ENCODE assay signal across 14 cellular contexts in the genomic region with DNA sequence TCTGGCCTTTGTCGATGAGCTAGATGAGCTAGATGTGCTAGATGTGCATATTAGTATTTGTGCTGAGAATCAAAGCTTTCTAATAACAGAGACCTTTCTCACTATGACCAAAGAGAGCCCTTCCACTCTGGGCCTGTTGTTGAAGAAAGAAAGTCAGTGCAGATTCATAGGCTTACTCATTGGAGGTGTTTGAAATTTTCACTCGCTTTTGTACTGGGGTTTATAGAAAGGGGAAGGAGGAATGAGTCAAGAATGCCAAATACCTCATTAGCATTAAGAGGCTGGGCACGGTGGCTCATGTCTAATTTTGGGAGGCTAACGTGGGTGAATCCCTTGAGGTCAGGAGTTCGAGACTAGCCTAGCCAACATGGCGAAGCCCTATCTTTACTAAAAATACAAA.
DNase-seq lines count a peak whose midpoint lies in the region; ATAC-seq and TF ChIP-seq lines count a peak whose summit lies in the region.
"Had no signal": no experiment of that assay in that cellular context is flagged by ENCODE, and none has a peak within 500 bp of the region (broad histone marks: within the 10 kb centered on the region; RNA-seq: fewer than 3 reads in every experiment).

No MANE protein-coding gene starts in this region.

- BruUV-seq in PC-3 (replicated peaks; lab: Mats Ljungman, UMichigan), result no TSS peak

- no peak overlapping the region for H3K4me2 ChIP-seq in PC-3 (ENCODE audit: low read length)

- TF ChIP-seq POLR2A in sigmoid colon (IDR thresholded peaks at IDR 0.05), result no peak

- no peaks in the 10 kb centered on the region for H3K27me3 ChIP-seq in esophagus (ENCODE audit: control insufficient read depth in 1 of 2, insufficient read depth in 2 of 2, low read length in 2 of 2)
- H3K27me3 ChIP-seq in sigmoid colon, result no peaks in the 10 kb centered on the region
- H3K27me3 ChIP-seq in PC-3 (ENCODE audit: low read length), result no peaks in the 10 kb centered on the region
- H3K27me3 ChIP-seq: BLaER1 treated with 17β-estradiol and CSF1 and Interleukin-3, amounts not matched to agents 10 nM and 100 nM; left lung had no signal

- TF ChIP-seq CTCF in C4-2B (conservative IDR thresholded peaks at IDR 0.05) (no peak), sigmoid colon (IDR thresholded peaks at IDR 0.05) (no peak), PC-3 (conservative IDR thresholded peaks at IDR 0.05; ENCODE audit: low read depth, low read length) (no peak)

- POLR2A ChIA-PET in PC-3 (lab: Charles Lee; ENCODE audit: unreplicated experiment), result interaction anchor here (0.6 kb wide), 1 partner anchor 34 kb away, joined by 3 read pairs; no protein-coding TSS in a partner anchor

- peak; percentile 7 for DNase-seq in HCEC 1CT
- DNase-seq in sigmoid colon, result no peak
- no peak for DNase-seq in NK-92 (lab: John Stamatoyannopoulos, UW; ENCODE audit: unreplicated experiment)
- DNase-seq in amygdala (lab: John Stamatoyannopoulos, UW), result no peak
- DNase-seq in PC-3, result no peak
- DNase-seq: activated T-cell treated with anti-CD3 and anti-CD28 coated beads, Interleukin-2, amount 50 U/mL, for 48 hours; DMS79; left lung; MM.1S; naive thymus-derived CD8-positive, alpha-beta T cell; RPMI8226 had no signal

- H3K4me1 ChIP-seq in esophagus (ENCODE audit: control insufficient read depth in 2 of 2, insufficient read depth in 2 of 2, low read length in 1 of 2) (peaks cover 3 to 5% of the 10 kb centered on the region in 2 donors), sigmoid colon (peaks cover 0 to 45% (median 31%) of the 10 kb centered on the region in 4 donors), PC-3 (ENCODE audit: insufficient read depth, low read length) (no peaks in the 10 kb centered on the region)

- H4K20me1 ChIP-seq in PC-3 (ENCODE audit: low read length), result no peaks in the 10 kb centered on the region
- H4K20me1 ChIP-seq: BLaER1 treated with 17β-estradiol and CSF1 and Interleukin-3, amounts not matched to agents 10 nM and 100 nM had no signal

- TF ChIP-seq EP300 in sigmoid colon (IDR thresholded peaks at IDR 0.05), result no peak

- no peaks in the 10 kb centered on the region for H3F3A ChIP-seq in PC-3 (ENCODE audit: low read length, unreplicated experiment)

- no peak overlapping the region for H3K4me3 ChIP-seq in esophagus (ENCODE audit: low read depth in 1 of 2, low read length in 2 of 2)
- H3K4me3 ChIP-seq in sigmoid colon, result no peak overlapping the region
- no peak overlapping the region for H3K4me3 ChIP-seq in PC-3 (ENCODE audit: low read length)
- H3K4me3 ChIP-seq: BLaER1 treated with 17β-estradiol and CSF1 and Interleukin-3, amounts not matched to agents 10 nM and 100 nM; left lung had no signal

- H3K9me3 ChIP-seq in esophagus (ENCODE audit: control insufficient read depth in 2 of 2, insufficient read depth in 1 of 2, low read depth in 1 of 2, low read length in 1 of 2) (no peaks in the 10 kb centered on the region), sigmoid colon (no peaks in the 10 kb centered on the region), PC-3 (ENCODE audit: low read length) (no peaks in the 10 kb centered on the region)
- H3K9me3 ChIP-seq: BLaER1 treated with 17β-estradiol and CSF1 and Interleukin-3, amounts not matched to agents 10 nM and 100 nM; left lung had no signal

- H3K79me2 ChIP-seq in PC-3 (ENCODE audit: low read length), result no peaks in the 10 kb centered on the region

- no peak for ATAC-seq in PC-3
- ATAC-seq: naive thymus-derived CD8-positive, alpha-beta T cell had no signal

- H3K27ac ChIP-seq in C4-2B (peak overlapping the region; percentile 43), esophagus (ENCODE audit: low read depth in 2 of 2, low read length in 1 of 2) (peak overlapping the region; percentile 16 to 17), sigmoid colon (peak overlapping the region; percentile 19 to 59 (median 50)), PC-3 (ENCODE audit: low read length) (no peak overlapping the region)
- H3K27ac ChIP-seq: BLaER1 treated with 17β-estradiol and CSF1 and Interleukin-3, amounts not matched to agents 10 nM and 100 nM had no signal

- no peaks in the 10 kb centered on the region for H3K9me2 ChIP-seq in PC-3 (replicated peaks; ENCODE audit: low read length)

- H3K9ac ChIP-seq in PC-3 (ENCODE audit: low read length), result no peak overlapping the region
- H3K9ac ChIP-seq: BLaER1 treated with 17β-estradiol and CSF1 and Interleukin-3, amounts not matched to agents 10 nM and 100 nM had no signal

- H2AFZ ChIP-seq in PC-3 (ENCODE audit: low read length), result no peak overlapping the region

- intact Hi-C loops in sigmoid colon (cut with DNase I) (loop anchor here (5.0 to 10.0 kb wide), 3 partner anchors 95 to 828 kb away; partner anchors contain the start of genes HIVEP2 and PHACTR2), PC-3 (cut with micrococcal nuclease) (no loop called here)

- WGBS in esophagus, 2 donors, result 55 to 63% methylated on average over 6 of the region's 6 CpGs
- 80 to 88% methylated on average over 6 of the region's 6 CpGs for WGBS in sigmoid colon, 2 donors

- H3K36me3 ChIP-seq in esophagus (ENCODE audit: control insufficient read depth in 2 of 2, insufficient read depth in 2 of 2, low read length in 1 of 2), result peaks cover 0 to 3% of the 10 kb centered on the region in 2 donors
- peaks cover 0 to 9% (median 0%) of the 10 kb centered on the region in 4 donors for H3K36me3 ChIP-seq in sigmoid colon
- no peaks in the 10 kb centered on the region for H3K36me3 ChIP-seq in PC-3 (ENCODE audit: low read depth, low read length)

- CTCF ChIA-PET in PC-3 (lab: Charles Lee), result no interaction called here
